34 cellular contexts compared by ENCODE assay signal in genomic region chrX:48793935-48794334, GRCh38. TPM values are rescaled to one million over a fixed set of nuclear protein-coding genes. Genes with fewer than 3 reads are reported as not detected.
"Had no signal": no experiment of that assay in that cellular context is flagged by ENCODE, and none has a peak within 500 bp of the region (broad histone marks: within the 10 kb centered on the region; RNA-seq: fewer than 3 reads in every experiment).

No MANE protein-coding gene starts in this region.

- H3K27me3 Mint-ChIP-seq: activated CD8-positive, alpha-beta T cell treated with anti-CD3 and anti-CD28 coated beads for 36 hours; activated naive CD8-positive, alpha-beta T cell treated with anti-CD3 and anti-CD28 coated beads for 36 hours; activated T-helper 17 cell treated with anti-CD3 and anti-CD28 coated beads, Interleukin-2, amount 50 U/mL, for 72 hours had no signal

- H3K9me3 ChIP-seq: MG63, SJCRH30 had no signal

- H3K27ac ChIP-seq: cardiac muscle cell, SJCRH30, SK-N-MC, WERI-Rb-1 had no signal

- H3K4me1 ChIP-seq: SJCRH30 had no signal

- H3K27me3 ChIP-seq: cardiac muscle cell, MG63, SJCRH30 had no signal

- H3K4me1 Mint-ChIP-seq: activated T-helper 17 cell treated with anti-CD3 and anti-CD28 coated beads, Interleukin-2, amount 50 U/mL, for 72 hours had no signal

- ATAC-seq: activated CD8-positive, alpha-beta T cell treated with anti-CD3 and anti-CD28 coated beads for 36 hours; activated T-cell treated with anti-CD3 and anti-CD28 coated beads, Interleukin-2, amount 50 U/mL, for 72 hours; activated T-helper 17 cell treated with anti-CD3 and anti-CD28 coated beads, Interleukin-2, amount 50 U/mL, for 72 hours; Panc1 had no signal

- H3K9me3 Mint-ChIP-seq: activated CD8-positive, alpha-beta T cell treated with anti-CD3 and anti-CD28 coated beads for 36 hours; activated naive CD8-positive, alpha-beta T cell treated with anti-CD3 and anti-CD28 coated beads for 36 hours; activated T-cell treated with anti-CD3 and anti-CD28 coated beads, Interleukin-2, amount 50 U/mL, for 72 hours; activated T-helper 17 cell treated with anti-CD3 and anti-CD28 coated beads, Interleukin-2, amount 50 U/mL, for 72 hours had no signal

- H3K4me3 ChIP-seq: cardiac muscle cell, MG63, SJCRH30, SK-N-MC had no signal

- H3K27ac Mint-ChIP-seq: activated CD8-positive, alpha-beta T cell treated with anti-CD3 and anti-CD28 coated beads for 36 hours; activated naive CD8-positive, alpha-beta T cell treated with anti-CD3 and anti-CD28 coated beads for 36 hours; activated T-cell treated with anti-CD3 and anti-CD28 coated beads, Interleukin-2, amount 50 U/mL, for 72 hours; activated T-helper 17 cell treated with anti-CD3 and anti-CD28 coated beads, Interleukin-2, amount 50 U/mL, for 72 hours had no signal

- H3K4me3 Mint-ChIP-seq: activated CD8-positive, alpha-beta T cell treated with anti-CD3 and anti-CD28 coated beads for 36 hours; activated naive CD8-positive, alpha-beta T cell treated with anti-CD3 and anti-CD28 coated beads for 36 hours; activated T-cell treated with anti-CD3 and anti-CD28 coated beads, Interleukin-2, amount 50 U/mL, for 72 hours; activated T-helper 17 cell treated with anti-CD3 and anti-CD28 coated beads, Interleukin-2, amount 50 U/mL, for 72 hours had no signal

- H3K36me3 ChIP-seq: cardiac muscle cell, MG63, SJCRH30, WERI-Rb-1 had no signal

- DNase-seq: activated CD4-positive, alpha-beta T cell treated with anti-CD3 and anti-CD28 coated beads for 1 hour; activated CD4-positive, alpha-beta T cell treated with anti-CD3 and anti-CD28 coated beads for 48 hours; activated CD4-positive, CD25-positive, alpha-beta regulatory T cell; activated CD8-positive, alpha-beta T cell treated with anti-CD3 and anti-CD28 coated beads for 36 hours; activated effector memory CD4-positive, alpha-beta T cell treated with anti-CD3 and anti-CD28 coated beads, Interleukin-2, amount 50 U/mL, for 16 hours; activated naive CD4-positive, alpha-beta T cell; activated naive CD4-positive, alpha-beta T cell treated with anti-CD3 and anti-CD28 coated beads, Interleukin-2, amount 50 U/mL, for 16 hours; activated naive CD8-positive, alpha-beta T cell treated with anti-CD3 and anti-CD28 coated beads for 36 hours; activated T-cell treated with anti-CD3 and anti-CD28 coated beads, Interleukin-2, amount 50 U/mL, for 1 hour; activated T-cell treated with anti-CD3 and anti-CD28 coated beads, Interleukin-2, amount 50 U/mL, for 72 hours; amniotic stem cell; Kasumi-1; MG63; NCI-H1048; NCI-H1105 treated with DMSO at 0.1 percent for 48 hours; NCI-H1436; NCI-H1694; NCI-H1930; NCI-H345; NCI-H524 treated with DMSO at 0.1 percent for 48 hours; SHP77; SJCRH30; T1000; WERI-Rb-1 had no signal

RNA-seq across cellular contexts. Expression of gene GATA1, which starts 7.5 kb away (rescaled TPM):
- total RNA-seq: activated CD8-positive, alpha-beta memory T cell treated with anti-CD3 and anti-CD28 coated beads for 36 hours; activated CD8-positive, alpha-beta T cell treated with anti-CD3 and anti-CD28 coated beads for 36 hours; activated naive CD8-positive, alpha-beta T cell treated with anti-CD3 and anti-CD28 coated beads for 36 hours; activated T-helper 17 cell treated with anti-CD3 and anti-CD28 coated beads, Interleukin-2, amount 50 U/mL, for 72 hours; cardiac muscle cell; NCI-H460; RPMI7951; SJCRH30; T-helper 1 cell treated with Interleukin-12 subunit alpha and Interleukin-12 subunit beta and Interleukin-4 antibody, amounts not matched to agents 30 ng/mL and 1 ng/mL, for 36 hours; T-helper 2 cell treated with Interferon-gamma antibody and Interleukin-4, amounts not matched to agents 100 ng/mL and 5 ng/mL, for 36 hours had no signal
- polyA plus RNA-seq: aorta had no signal

RNA-seq across cellular contexts. Expression of gene ERAS, which starts 32.4 kb away (rescaled TPM):
- total RNA-seq: activated CD8-positive, alpha-beta T cell treated with anti-CD3 and anti-CD28 coated beads for 36 hours; aorta; cardiac muscle cell; RPMI7951; SJCRH30; T-helper 1 cell treated with Interleukin-12 subunit alpha and Interleukin-12 subunit beta and Interleukin-4 antibody, amounts not matched to agents 30 ng/mL and 1 ng/mL, for 36 hours; T-helper 2 cell treated with Interferon-gamma antibody and Interleukin-4, amounts not matched to agents 100 ng/mL and 5 ng/mL, for 36 hours had no signal

RNA-seq across cellular contexts. Expression of gene GLOD5, which starts 32.4 kb away (rescaled TPM):
- total RNA-seq: activated CD8-positive, alpha-beta memory T cell treated with anti-CD3 and anti-CD28 coated beads for 36 hours; activated CD8-positive, alpha-beta T cell treated with anti-CD3 and anti-CD28 coated beads for 36 hours; activated naive CD8-positive, alpha-beta T cell treated with anti-CD3 and anti-CD28 coated beads for 36 hours; activated T-cell treated with anti-CD3 and anti-CD28 coated beads, Interleukin-2, amount 50 U/mL, for 72 hours; activated T-helper 17 cell treated with anti-CD3 and anti-CD28 coated beads, Interleukin-2, amount 50 U/mL, for 72 hours; aorta; cardiac muscle cell; NCI-H460; RPMI7951; SJCRH30; T-helper 1 cell treated with Interleukin-12 subunit alpha and Interleukin-12 subunit beta and Interleukin-4 antibody, amounts not matched to agents 30 ng/mL and 1 ng/mL, for 36 hours; T-helper 2 cell treated with Interferon-gamma antibody and Interleukin-4, amounts not matched to agents 100 ng/mL and 5 ng/mL, for 36 hours had no signal
- polyA plus RNA-seq: cardiac muscle cell had no signal

RNA-seq across cellular contexts. Expression of gene PCSK1N, which starts 41.5 kb away (rescaled TPM):
- total RNA-seq: SJCRH30 had no signal
